Comparison of ENCODE assay signal across 1 cellular context in genomic region chr12:69868695-69869094, GRCh38.
TF ChIP-seq lines count a peak whose summit lies in the region.

No MANE protein-coding gene starts in this region.

TF ChIP-seq in H1, 55 proteins besides CTCF, POLR2A, EP300 and RAD21:
- TF ChIP-seq ZNF274 (IDR thresholded peaks at IDR 0.05; ENCODE audit: borderline replicate concordance, extremely low read depth, low read length) (no peak), CHD7 (IDR thresholded peaks at IDR 0.05; ENCODE audit: insufficient replicate concordance, low read length) (no peak), BACH1 (IDR thresholded peaks at IDR 0.05; ENCODE audit: low read length) (no peak), ATF2 (IDR thresholded peaks at IDR 0.05; ENCODE audit: low read length) (no peak), RXRA (IDR thresholded peaks at IDR 0.05; ENCODE audit: insufficient read depth, low read depth, low read length) (no peak), SP4 (IDR thresholded peaks at IDR 0.05; ENCODE audit: low read length) (no peak), CEBPB (IDR thresholded peaks at IDR 0.05; ENCODE audit: low read depth, low read length) (no peak), CHD2 (IDR thresholded peaks at IDR 0.05; ENCODE audit: low read length) (no peak)
